ENCODE assay signal across 32 cellular contexts in the genomic region with DNA sequence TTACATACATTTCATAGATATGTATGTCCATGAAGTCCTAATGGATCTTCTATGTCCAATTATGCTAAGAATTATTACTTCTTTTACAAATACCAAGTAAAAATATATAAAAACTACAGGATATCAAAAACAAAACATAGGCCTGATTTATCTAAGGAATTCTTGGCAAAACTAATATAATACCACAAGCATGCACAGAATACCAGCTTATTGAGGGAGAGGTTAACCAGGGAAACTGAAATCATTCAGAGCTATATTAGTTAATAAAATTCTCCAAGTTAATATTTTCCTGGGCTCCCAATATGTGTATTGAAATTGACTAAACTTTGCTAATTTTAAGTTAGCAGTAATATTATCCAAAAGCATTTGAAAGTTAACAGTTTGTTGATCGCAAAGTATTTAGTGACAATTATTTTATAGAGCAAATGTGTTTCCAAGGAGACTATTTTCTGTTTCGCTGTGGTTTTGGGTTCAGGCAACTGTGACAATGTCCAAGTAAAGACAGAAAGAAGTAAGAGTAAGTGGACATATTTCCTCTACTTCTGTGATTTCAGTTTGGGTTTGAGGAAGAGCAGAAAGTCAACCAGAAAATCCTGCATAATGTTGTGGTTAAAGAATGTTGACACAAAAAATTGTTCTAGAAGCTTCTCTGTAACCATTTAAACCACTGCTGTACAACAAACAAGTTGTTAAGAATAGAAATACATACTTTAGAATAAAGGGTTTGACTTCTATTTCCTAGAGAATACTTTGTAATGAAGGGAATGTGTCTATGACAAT.
A peak's percentile ranks its signal among the peaks of the same experiment; 100 is the strongest.
DNase-seq lines count a peak whose midpoint lies in the region; ATAC-seq, FAIRE-seq and TF ChIP-seq lines count a peak whose summit lies in the region.
"Had no signal": no experiment of that assay in that cellular context is flagged by ENCODE, and none has a peak within 500 bp of the region (broad histone marks: within the 10 kb centered on the region; RNA-seq: fewer than 3 reads in every experiment).

No MANE protein-coding gene starts in this region.

- FAIRE-seq in astrocyte (lab: Jason Lieb, UNC) (no peak), urothelium cell line (lab: Jason Lieb, UNC) (no peak)
- FAIRE-seq: endometrium, GM12891, pancreas had no signal

- BruUV-seq in IMR-90 (replicated peaks; lab: Mats Ljungman, UMichigan), result no TSS peak

- no peak overlapping the region for H2AK9ac ChIP-seq in IMR-90 (replicated peaks; ENCODE audit: low read depth, low read length, poor library complexity)

- dilution Hi-C loops in IMR-90 (cut with HindIII; ENCODE audit: low sequenced_read_pairs, unreplicated experiment), result no loop called here

- no peaks in the 10 kb centered on the region for H3K79me2 ChIP-seq in astrocyte (ENCODE audit: insufficient read depth, low read length)

- H4K91ac ChIP-seq in IMR-90 (ENCODE audit: insufficient read depth, low read depth, low read length), result no peak overlapping the region

- H3K4me3 Mint-ChIP-seq in astrocyte (ENCODE audit: unreplicated experiment) (no peak overlapping the region), osteocyte (ENCODE audit: unreplicated experiment) (no peak overlapping the region)
- H3K4me3 Mint-ChIP-seq in activated T-cell treated with anti-CD3 and anti-CD28 coated beads, Interleukin-2, amount 50 U/mL, for 24 hours, result no peak overlapping the region
- H3K4me3 Mint-ChIP-seq: activated CD4-positive, alpha-beta T cell treated with anti-CD3 and anti-CD28 coated beads for 36 hours; CD8-positive, alpha-beta memory T cell; memory B cell had no signal

- H2BK15ac ChIP-seq in IMR-90 (ENCODE audit: low read depth, low read length), result no peak overlapping the region

- H3K27ac Mint-ChIP-seq in astrocyte (ENCODE audit: unreplicated experiment) (peak overlapping the region; percentile 47), osteocyte (ENCODE audit: unreplicated experiment) (peak overlapping the region; percentile 76)
- H3K27ac Mint-ChIP-seq in activated T-cell treated with anti-CD3 and anti-CD28 coated beads, Interleukin-2, amount 50 U/mL, for 24 hours, result no peak overlapping the region
- H3K27ac Mint-ChIP-seq: activated CD4-positive, alpha-beta T cell treated with anti-CD3 and anti-CD28 coated beads for 36 hours; activated naive CD4-positive, alpha-beta T cell treated with anti-CD3 and anti-CD28 coated beads, Interleukin-2, amount 50 U/mL, for 72 hours; CD8-positive, alpha-beta memory T cell; memory B cell had no signal

- H3K9ac ChIP-seq in IMR-90 (ENCODE audit: low read depth, low read length) (no peak overlapping the region), astrocyte (ENCODE audit: low read length) (no peak overlapping the region)

- H3K23ac ChIP-seq in IMR-90 (ENCODE audit: low read depth, low read length), result no peak overlapping the region

- H3K4me1 Mint-ChIP-seq in astrocyte (ENCODE audit: low read depth, unreplicated experiment) (peaks cover 7% of the 10 kb centered on the region), osteocyte (ENCODE audit: unreplicated experiment) (peaks cover 28% of the 10 kb centered on the region)
- no peaks in the 10 kb centered on the region for H3K4me1 Mint-ChIP-seq in activated T-cell treated with anti-CD3 and anti-CD28 coated beads, Interleukin-2, amount 50 U/mL, for 24 hours (ENCODE audit: low read depth)
- H3K4me1 Mint-ChIP-seq: activated CD4-positive, alpha-beta T cell treated with anti-CD3 and anti-CD28 coated beads for 36 hours; CD8-positive, alpha-beta memory T cell; memory B cell had no signal

- H3K4me1 ChIP-seq in IMR-90 (ENCODE audit: control insufficient read depth, insufficient read depth, low read length) (no peaks in the 10 kb centered on the region), astrocyte (ENCODE audit: insufficient read depth, low read length) (no peaks in the 10 kb centered on the region)
- H3K4me1 ChIP-seq: BE2C, esophagus muscularis mucosa, left lung, pancreas, vagina had no signal

- 0 out of 2 replicates have a peak overlapping the region, but pooled peaks have one; percentile 21 for H3K4me2 ChIP-seq in IMR-90 (ENCODE audit: low read depth, low read length)
- H3K4me2 ChIP-seq in astrocyte (ENCODE audit: low read length), result peak overlapping the region; percentile 54

- H2BK5ac ChIP-seq in IMR-90 (ENCODE audit: low read depth, low read length, poor library complexity, severe bottlenecking), result no peak overlapping the region

- ATAC-seq in IMR-90 (ENCODE audit: low read depth) (no peak; the same call in none of the 2 replicates), HG03469 (IDR thresholded peaks at IDR 0.05; ENCODE audit: unreplicated experiment) (no peak)
- ATAC-seq: activated CD4-positive, alpha-beta T cell treated with anti-CD3 and anti-CD28 coated beads for 36 hours; activated naive CD4-positive, alpha-beta T cell treated with anti-CD3 and anti-CD28 coated beads, Interleukin-2, amount 50 U/mL, for 72 hours; left lung; pancreas had no signal

- H2BK120ac ChIP-seq in IMR-90 (ENCODE audit: low read depth, low read length), result no peak overlapping the region

- H3K9me3 Mint-ChIP-seq in astrocyte (ENCODE audit: unreplicated experiment) (no peaks in the 10 kb centered on the region), osteocyte (ENCODE audit: unreplicated experiment) (peaks cover 11% of the 10 kb centered on the region)
- H3K9me3 Mint-ChIP-seq in activated T-cell treated with anti-CD3 and anti-CD28 coated beads, Interleukin-2, amount 50 U/mL, for 24 hours, result peaks cover 7% of the 10 kb centered on the region

- no peak overlapping the region for H2AK5ac ChIP-seq in IMR-90 (ENCODE audit: low read depth, low read length)

- TF ChIP-seq CTCF in IMR-90 (conservative IDR thresholded peaks at IDR 0.05; ENCODE audit: low read depth, low read length) (no peak), astrocyte (IDR thresholded peaks at IDR 0.05; ENCODE audit: insufficient read depth, low read depth, low read length) (no peak), osteocyte (IDR thresholded peaks at IDR 0.05) (no peak)

- no peak overlapping the region for H3K14ac ChIP-seq in IMR-90 (replicated peaks; ENCODE audit: low read depth, low read length)

- no peaks in the 10 kb centered on the region for H3K79me1 ChIP-seq in IMR-90 (ENCODE audit: low read depth in 1 of 2, low read length in 2 of 2)

- no peak overlapping the region for H2BK20ac ChIP-seq in IMR-90 (ENCODE audit: low read depth, low read length)

- H3K4ac ChIP-seq in IMR-90 (ENCODE audit: low read depth, low read length), result no peak overlapping the region

- POLR2A ChIA-PET in IMR-90 (lab: Charles Lee; ENCODE audit: unreplicated experiment), result no interaction called here

- WGBS in IMR-90 (ENCODE audit: extremely low coverage in 2 of 2, insufficient read length in 1 of 2), 2 experiments, result no CpG with 5 or more reads among the region's 2 CpGs

- in situ Hi-C loops in IMR-90 (cut with MboI; ENCODE audit: low sequenced_read_pairs), result no loop called here

- H3K36me3 ChIP-seq in IMR-90 (ENCODE audit: control insufficient read depth, insufficient read depth, low read length) (no peaks in the 10 kb centered on the region), astrocyte (ENCODE audit: insufficient read depth, low read length) (no peaks in the 10 kb centered on the region)
- H3K36me3 ChIP-seq: BE2C, left lung, pancreas, SJSA1 had no signal

- TF ChIP-seq RAD21 in IMR-90 (IDR thresholded peaks at IDR 0.05; ENCODE audit: low read length), result no peak

- H3K27me3 ChIP-seq in IMR-90 (ENCODE audit: control insufficient read depth, insufficient read depth, low read length) (no peaks in the 10 kb centered on the region), astrocyte (ENCODE audit: insufficient read depth, low read length) (no peaks in the 10 kb centered on the region)
- H3K27me3 ChIP-seq: BE2C, esophagus muscularis mucosa, left lung, pancreas, SJSA1, vagina had no signal

- DNase-seq in IMR-90 (no peak), astrocyte (ENCODE audit: low read depth) (peak; percentile 59), fibroblast of peridontal ligament (ENCODE audit: extremely low read depth) (peak; percentile 76), osteocyte (ENCODE audit: extremely low spot score, unreplicated experiment) (no peak), DMS53 (lab: John Stamatoyannopoulos, UW) (no peak), urothelium cell line (ENCODE audit: low spot score) (no peak)
- DNase-seq in activated T-cell treated with anti-CD3 and anti-CD28 coated beads, Interleukin-2, amount 50 U/mL, for 24 hours, result no peak
- DNase-seq: activated CD4-positive, alpha-beta T cell treated with anti-CD3 and anti-CD28 coated beads for 36 hours; activated effector memory CD4-positive, alpha-beta T cell treated with Interleukin-2 at 50 U/mL for 16 hours; anterior cingulate cortex; BE2C; CD8-positive, alpha-beta memory T cell; central memory CD4-positive, alpha-beta T cell; H7; left lung; NCI-H1092; NCI-H1694; NCI-H82; pancreas; RPMI8226; stimulated activated CD4-positive, alpha-beta T cell treated with anti-CD3 and anti-CD28 coated beads, Interleukin-1b, Interleukin-23, amount 100 ng/mL, for 48 hours; stimulated activated naive CD4-positive, alpha-beta T cell treated with Interleukin-2 at 50 U/mL for 16 hours; T-helper 9 cell had no signal

- no peak overlapping the region for H3K56ac ChIP-seq in IMR-90 (ENCODE audit: extremely low read depth, insufficient read depth, low read length)

- no peak overlapping the region for H2AFZ ChIP-seq in IMR-90 (replicated peaks; ENCODE audit: low read length, poor library complexity)
- H2AFZ ChIP-seq in astrocyte (ENCODE audit: low read depth, low read length), result no peak overlapping the region

- no peak overlapping the region for H4K5ac ChIP-seq in IMR-90 (ENCODE audit: low read depth, low read length)

- no peak for TF ChIP-seq POLR2A in IMR-90 (IDR thresholded peaks at IDR 0.05; ENCODE audit: low read depth, low read length)

- no peaks in the 10 kb centered on the region for H4K20me1 ChIP-seq in IMR-90 (ENCODE audit: insufficient read depth, low read length)
- H4K20me1 ChIP-seq in astrocyte (ENCODE audit: insufficient read depth, low read length), result no peaks in the 10 kb centered on the region

- CTCF ChIA-PET in IMR-90 (lab: Yijun Ruan, JAX), result no interaction called here

- no peaks in the 10 kb centered on the region for H3K27me3 Mint-ChIP-seq in astrocyte (ENCODE audit: low read depth, unreplicated experiment)
- H3K27me3 Mint-ChIP-seq in osteocyte (ENCODE audit: unreplicated experiment), result no peaks in the 10 kb centered on the region
- no peaks in the 10 kb centered on the region for H3K27me3 Mint-ChIP-seq in activated T-cell treated with anti-CD3 and anti-CD28 coated beads, Interleukin-2, amount 50 U/mL, for 24 hours
- H3K27me3 Mint-ChIP-seq: activated CD4-positive, alpha-beta T cell treated with anti-CD3 and anti-CD28 coated beads for 36 hours; CD8-positive, alpha-beta memory T cell; memory B cell had no signal

- no peak overlapping the region for H3K4me3 ChIP-seq in IMR-90 (ENCODE audit: insufficient read depth, low read depth, low read length)
- no peak overlapping the region for H3K4me3 ChIP-seq in astrocyte (ENCODE audit: insufficient read depth, low read depth, low read length)
- H3K4me3 ChIP-seq: esophagus muscularis mucosa, left lung, pancreas, SJSA1, vagina had no signal

- H4K8ac ChIP-seq in IMR-90 (ENCODE audit: low read depth in 2 of 2, low read length in 2 of 2), result no peak overlapping the region

- H3K27ac ChIP-seq in IMR-90 (ENCODE audit: insufficient read depth, low read length) (no peak overlapping the region), astrocyte (ENCODE audit: low read depth, low read length) (no peak overlapping the region)
- H3K27ac ChIP-seq: esophagus muscularis mucosa, left lung, pancreas, SJSA1, vagina, VCaP had no signal

- H3K9me3 ChIP-seq in IMR-90 (ENCODE audit: control insufficient read depth, insufficient read depth, low read length) (no peaks in the 10 kb centered on the region), astrocyte (ENCODE audit: insufficient read depth, low read depth, low read length) (no peaks in the 10 kb centered on the region)
- H3K9me3 ChIP-seq: BE2C, esophagus muscularis mucosa, pancreas, SJSA1, vagina had no signal

- H3K18ac ChIP-seq in IMR-90 (ENCODE audit: low read depth, low read length), result no peak overlapping the region

- no peaks in the 10 kb centered on the region for H3K36me3 Mint-ChIP-seq in astrocyte (ENCODE audit: low read depth, unreplicated experiment)
- peaks cover 12% of the 10 kb centered on the region for H3K36me3 Mint-ChIP-seq in osteocyte (ENCODE audit: unreplicated experiment)
- H3K36me3 Mint-ChIP-seq in activated T-cell treated with anti-CD3 and anti-CD28 coated beads, Interleukin-2, amount 50 U/mL, for 24 hours (ENCODE audit: low read depth), result no peaks in the 10 kb centered on the region
- H3K36me3 Mint-ChIP-seq: activated naive CD4-positive, alpha-beta T cell treated with anti-CD3 and anti-CD28 coated beads, Interleukin-2, amount 50 U/mL, for 72 hours; CD8-positive, alpha-beta memory T cell; memory B cell had no signal

- intact Hi-C loops in IMR-90 (cut with micrococcal nuclease), result no loop called here

- no peaks in the 10 kb centered on the region for H3K9me1 ChIP-seq in IMR-90 (ENCODE audit: insufficient read depth, low read length)

Comparison
In these comparisons a context has a peak if more than half of its experiments do, and no peak if none do; other contexts are left out.
1. DNase-seq: peak in astrocyte (single experiment) and fibroblast of peridontal ligament (single experiment); none in IMR-90 (single experiment), osteocyte (single experiment), DMS53 (single experiment), activated T-cell treated with anti-CD3 and anti-CD28 coated beads, Interleukin-2, amount 50 U/mL, for 24 hours (single experiment) and urothelium cell line (single experiment).